8 cellular contexts compared by ENCODE assay signal in genomic region chr13:101785858-101786257, GRCh38.
DNase-seq lines count a peak whose midpoint lies in the region; ATAC-seq, FAIRE-seq and TF ChIP-seq lines count a peak whose summit lies in the region.

No MANE protein-coding gene starts in this region.

- ATAC-seq in GM12878 = peak; percentile 95
- ATAC-seq in GM18868 (IDR thresholded peaks at IDR 0.05; ENCODE audit: unreplicated experiment) = no peak

- H2BK12ac ChIP-seq in mesenchymal stem cell (ENCODE audit: low read length in 2 of 2) = no peak overlapping the region

- no peaks in the 10 kb centered on the region for H4K20me1 ChIP-seq in GM12878 (ENCODE audit: control insufficient read depth, insufficient read depth)

- TF ChIP-seq RAD21 in GM12878 (IDR thresholded peaks at IDR 0.05; ENCODE audit: insufficient read depth, low read depth, low read length) = 0 out of 2 replicates have a peak, but pooled peaks have one; percentile 9

- no peak overlapping the region for H3K18ac ChIP-seq in mesenchymal stem cell (ENCODE audit: low read depth in 1 of 2, low read length in 2 of 2)

- H4K8ac ChIP-seq in mesenchymal stem cell (ENCODE audit: low read length) = no peak overlapping the region

- in situ Hi-C loops in GM12878 (cut with MboI) = no loop called here

- intact Hi-C loops in GM12878 (cut with micrococcal nuclease; ENCODE audit: unreplicated experiment) = loop anchor here (5.0 kb wide), 1 partner anchor 136 kb away; no protein-coding TSS in a partner anchor

- H2AFZ ChIP-seq in GM12878 (ENCODE audit: control insufficient read depth, low read depth, low read length) = no peak overlapping the region
- no peak overlapping the region for H2AFZ ChIP-seq in mesenchymal stem cell (ENCODE audit: low read depth, low read length)

- WGBS in GM12878 (ENCODE audit: insufficient coverage, insufficient replicate concordance, low lambda C conversion rate, missing lambda C conversion rate) = 0% methylated on average over 1 of the region's 1 CpG
- 41% methylated on average over 1 of the region's 1 CpG for whole genome bisulfite sequencing in mesenchymal stem cell

- CTCF ChIA-PET in GM12878 (lab: Yijun Ruan, JAX) = interaction anchor here (0.9 kb wide), 1 partner anchor 9 kb away, joined by 4 read pairs; no protein-coding TSS in a partner anchor

- no peak overlapping the region for H2BK120ac ChIP-seq in mesenchymal stem cell (ENCODE audit: low read depth, low read length)

- H3K14ac ChIP-seq in mesenchymal stem cell (ENCODE audit: low read length in 2 of 2) = no peak overlapping the region

- no peaks in the 10 kb centered on the region for H3K79me1 ChIP-seq in mesenchymal stem cell (replicated peaks; ENCODE audit: low read length, poor library complexity, severe bottlenecking)

- H3K4me2 ChIP-seq in GM12878 (ENCODE audit: control insufficient read depth, insufficient read depth) = no peak overlapping the region
- no peak overlapping the region for H3K4me2 ChIP-seq in mesenchymal stem cell (ENCODE audit: low read length, poor library complexity, severe bottlenecking)

- H3K79me2 ChIP-seq in GM12878 (ENCODE audit: control insufficient read depth, insufficient read depth, low read length) = no peaks in the 10 kb centered on the region

- H3K4me1 ChIP-seq in GM12878 (ENCODE audit: control insufficient read depth, insufficient read depth, low read length) (no peaks in the 10 kb centered on the region), mesenchymal stem cell (ENCODE audit: control insufficient read depth, insufficient read depth, low read depth, low read length) (no peaks in the 10 kb centered on the region)

- no peak overlapping the region for H4K91ac ChIP-seq in mesenchymal stem cell (ENCODE audit: low read length)

- TF ChIP-seq POLR2A in GM12878 (IDR thresholded peaks at IDR 0.05; ENCODE audit: low read depth, low read length) = no peak

- SMC1A ChIA-PET in GM12878 (lab: Charles Lee; ENCODE audit: uncharacterized antibody, unreplicated experiment) = interaction anchor here (1.7 kb wide), 1 partner anchor 134 kb away, joined by 6 read pairs; no protein-coding TSS in a partner anchor

- peak; percentile 0 for DNase-seq in NK-92 treated with Interleukin-12 subunit alpha and Interleukin-12 subunit beta, amount 100 ng/mL, for 24 hours (lab: John Stamatoyannopoulos, UW)
- DNase-seq in NK-92 (lab: John Stamatoyannopoulos, UW; ENCODE audit: unreplicated experiment) (no peak), NCI-H2081 treated with DMSO at 0.1 percent for 48 hours (lab: John Stamatoyannopoulos, UW) (peak; percentile 45), GM12878 (ENCODE audit: low read depth, low spot score) (no peak), mesenchymal stem cell (peak; percentile 24), GM19239 (ENCODE audit: insufficient read length, low spot score) (no peak), mesenteric fat pad (ENCODE audit: low spot score) (no peak)

- no peak overlapping the region for H2BK5ac ChIP-seq in mesenchymal stem cell (ENCODE audit: low read depth, low read length, poor library complexity, severe bottlenecking)

- H3K36me3 ChIP-seq in GM12878 (ENCODE audit: control insufficient read depth in 2 of 2, insufficient read depth in 2 of 2, low read length in 1 of 2) (no peaks in the 10 kb centered on the region), mesenchymal stem cell (ENCODE audit: control insufficient read depth in 1 of 2, insufficient read depth in 2 of 2, low read depth in 1 of 2, low read length in 2 of 2) (no peaks in the 10 kb centered on the region)

- H3K9ac ChIP-seq in GM12878 (ENCODE audit: control insufficient read depth, insufficient read depth, low read length) (no peak overlapping the region), mesenchymal stem cell (ENCODE audit: low read length) (no peak overlapping the region)

- no peak overlapping the region for H2BK15ac ChIP-seq in mesenchymal stem cell (ENCODE audit: low read depth, poor library complexity, severe bottlenecking)

- POLR2A ChIA-PET in GM12878 (lab: Charles Lee) = no interaction called here

- H3K23ac ChIP-seq in mesenchymal stem cell (ENCODE audit: low read length in 2 of 2) = no peak overlapping the region

- FAIRE-seq in GM12878 (lab: Jason Lieb, UNC) = no peak
- FAIRE-seq in GM19239 (lab: Jason Lieb, UNC) = no peak

- BruUV-seq in GM12878 (replicated peaks; lab: Mats Ljungman, UMichigan) = no TSS peak

- no peak for TF ChIP-seq EP300 in GM12878 (IDR thresholded peaks at IDR 0.05; ENCODE audit: borderline replicate concordance in 1 of 2, control insufficient read depth in 1 of 2, low read depth in 2 of 2, low read length in 2 of 2)

- H3K27me3 ChIP-seq in GM12878 (replicated peaks in 1 of 2; ENCODE audit: control insufficient read depth in 2 of 2, insufficient read depth in 2 of 2, low read length in 1 of 2) (no peaks in the 10 kb centered on the region; a peak in 1 of 4 replicates), mesenchymal stem cell (ENCODE audit: control insufficient read depth in 1 of 2, insufficient read depth in 1 of 2, low read length in 2 of 2) (peaks cover 3 to 17% of the 10 kb centered on the region in 2 experiments)

- H3K9me3 ChIP-seq in GM12878 (replicated peaks; ENCODE audit: control insufficient read depth, insufficient read depth, low read length) (no peaks in the 10 kb centered on the region), mesenchymal stem cell (ENCODE audit: control insufficient read depth, low read length) (no peaks in the 10 kb centered on the region)

- H3K4me3 ChIP-seq in GM12878 (no peak overlapping the region), mesenchymal stem cell (ENCODE audit: insufficient read depth in 1 of 2, low read depth in 1 of 2, low read length in 2 of 2) (no peak overlapping the region)

- RAD21 ChIA-PET in GM12878 (lab: Charles Lee; ENCODE audit: unreplicated experiment) = no interaction called here

- peak; percentile 7 to 37 (median 18); a peak in 3 of 6 replicates for TF ChIP-seq CTCF in GM12878 (IDR thresholded peaks at IDR 0.05 in 2 of 3, conservative IDR thresholded peaks at IDR 0.05 in 1 of 3; ENCODE audit: control insufficient read depth in 2 of 3, extremely low read depth in 1 of 3, insufficient read depth in 1 of 3, low read depth in 3 of 3, low read length in 3 of 3)

- H3K27ac ChIP-seq in GM12878 (ENCODE audit: control insufficient read depth, insufficient read depth) (no peak overlapping the region), mesenchymal stem cell (ENCODE audit: low read length, poor library complexity, severe bottlenecking) (no peak overlapping the region)

- no peak overlapping the region for H2AK5ac ChIP-seq in mesenchymal stem cell (ENCODE audit: low read length, severe bottlenecking)

- H3K4ac ChIP-seq in mesenchymal stem cell (ENCODE audit: low read depth in 1 of 2, low read length in 2 of 2) = no peak overlapping the region

TF ChIP-seq in GM12878, 131 proteins besides CTCF, POLR2A, EP300 and RAD21:
- no peak for TF ChIP-seq TCF3 (IDR thresholded peaks at IDR 0.05; ENCODE audit: borderline replicate concordance, insufficient read depth, low read depth, low read length)
- TF ChIP-seq RB1 (IDR thresholded peaks at IDR 0.05; ENCODE audit: borderline replicate concordance) = no peak
- TF ChIP-seq HDGF (IDR thresholded peaks at IDR 0.05) = no peak
- TF ChIP-seq ZZZ3 (IDR thresholded peaks at IDR 0.05; ENCODE audit: control insufficient read depth, insufficient read length, low read depth) = no peak
TF ChIP-seq in GM12878: peak in this region for 0.

Comparison
In these comparisons a context has a peak if more than half of its experiments do, and no peak if none do; other contexts are left out.
1. DNase-seq: peak in NK-92 treated with Interleukin-12 subunit alpha and Interleukin-12 subunit beta, amount 100 ng/mL, for 24 hours (single experiment), NCI-H2081 treated with DMSO at 0.1 percent for 48 hours (single experiment) and mesenchymal stem cell (single experiment); none in NK-92 (single experiment), GM12878 (single experiment), GM19239 (single experiment) and mesenteric fat pad (single experiment).